8 cellular contexts compared by ENCODE assay signal in genomic region chr1:236103646-236104218, GRCh38. TPM values are rescaled to one million over a fixed set of nuclear protein-coding genes. Genes with fewer than 3 reads are reported as not detected.
DNase-seq lines count a peak whose midpoint lies in the region; ATAC-seq and TF ChIP-seq lines count a peak whose summit lies in the region.

No MANE protein-coding gene starts in this region.

- H3K27me3 ChIP-seq in HL-60 (ENCODE audit: insufficient read depth, poor library complexity, severe bottlenecking) = no peaks in the 10 kb centered on the region
- no peaks in the 10 kb centered on the region for H3K27me3 ChIP-seq in fibroblast of lung (ENCODE audit: control insufficient read depth, insufficient read depth, low read length)
- H3K27me3 ChIP-seq in neuronal stem cell (ENCODE audit: control insufficient read depth in 3 of 3, insufficient read depth in 3 of 3, low read depth in 1 of 3, low read length in 3 of 3) = peaks cover 0 to 2% (median 0%) of the 10 kb centered on the region in 3 experiments
- no peaks in the 10 kb centered on the region for H3K27me3 ChIP-seq in transverse colon

- H3K9ac ChIP-seq in fibroblast of lung (ENCODE audit: insufficient read depth, low read length) (no peak overlapping the region), neuronal stem cell (ENCODE audit: low read depth, low read length, poor library complexity) (no peak overlapping the region)

- H3K36me3 ChIP-seq in OCI-LY7 (ENCODE audit: insufficient read depth, low read length) = no peaks in the 10 kb centered on the region
- H3K36me3 ChIP-seq in fibroblast of lung (ENCODE audit: control insufficient read depth, insufficient read depth, low read length) = no peaks in the 10 kb centered on the region
- no peaks in the 10 kb centered on the region for H3K36me3 ChIP-seq in neuronal stem cell (replicated peaks in 1 of 2; ENCODE audit: control insufficient read depth in 2 of 2, insufficient read depth in 2 of 2, low read length in 2 of 2)
- no peaks in the 10 kb centered on the region for H3K36me3 ChIP-seq in transverse colon

- TF ChIP-seq EP300 in transverse colon (IDR thresholded peaks at IDR 0.05; ENCODE audit: low read depth) = no peak

- no peak overlapping the region for H3K14ac ChIP-seq in neuronal stem cell (ENCODE audit: low read length)

- H3K9me3 ChIP-seq in OCI-LY7 (ENCODE audit: low read length) (no peaks in the 10 kb centered on the region), fibroblast of lung (ENCODE audit: control insufficient read depth, insufficient read depth, low read depth, low read length) (no peaks in the 10 kb centered on the region), neuronal stem cell (replicated peaks in 1 of 2; ENCODE audit: control insufficient read depth in 2 of 2, insufficient read depth in 1 of 2, low read depth in 1 of 2, low read length in 2 of 2) (no peaks in the 10 kb centered on the region), transverse colon (no peaks in the 10 kb centered on the region)

- peaks cover 3% of the 10 kb centered on the region for H3K4me1 Mint-ChIP-seq in activated T-cell treated with anti-CD3 and anti-CD28 coated beads, Interleukin-2, amount 50 U/mL, for 4 hours (ENCODE audit: low read depth)

- no peak overlapping the region for H3K23ac ChIP-seq in neuronal stem cell (ENCODE audit: low read depth, low read length, poor library complexity)

- no CpG with 5 or more reads among the region's 13 CpGs for WGBS in neuronal stem cell (ENCODE audit: extremely low coverage in 2 of 2, insufficient read length in 2 of 2, insufficient replicate concordance in 1 of 2), 2 donors
- WGBS in transverse colon (ENCODE audit: low coverage in 1 of 2), 2 donors = 20 to 23% methylated on average over 2 to 13 of the region's 13 CpGs

- H2BK120ac ChIP-seq in neuronal stem cell (ENCODE audit: low read depth, low read length) = no peak overlapping the region

- CTCF ChIA-PET in OCI-LY7 (lab: Charles Lee; ENCODE audit: unreplicated experiment) = interaction anchor here (0.7 kb wide), 1 partner anchor 426 kb away, joined by 3 read pairs; no protein-coding TSS in a partner anchor

- POLR2A ChIA-PET in OCI-LY7 (lab: Charles Lee) = no interaction called here

- H3K79me2 ChIP-seq in OCI-LY7 (ENCODE audit: insufficient read depth, low read depth, low read length) (no peaks in the 10 kb centered on the region), fibroblast of lung (ENCODE audit: control insufficient read depth, insufficient read depth, low read length) (no peaks in the 10 kb centered on the region)

- no peaks in the 10 kb centered on the region for H3K36me3 Mint-ChIP-seq in activated T-cell treated with anti-CD3 and anti-CD28 coated beads, Interleukin-2, amount 50 U/mL, for 4 hours (ENCODE audit: insufficient read depth)

- H2AFZ ChIP-seq in OCI-LY7 (ENCODE audit: low read length) (no peak overlapping the region), fibroblast of lung (ENCODE audit: low read length) (peak overlapping the region; percentile 17), neuronal stem cell (ENCODE audit: low read length) (peak overlapping the region; percentile 82)

- no peak overlapping the region for H4K91ac ChIP-seq in neuronal stem cell (ENCODE audit: low read depth, low read length, poor library complexity)

- BruUV-seq in OCI-LY7 (replicated peaks; lab: Mats Ljungman, UMichigan) = no TSS peak

- H3K9me3 Mint-ChIP-seq in activated T-cell treated with anti-CD3 and anti-CD28 coated beads, Interleukin-2, amount 50 U/mL, for 4 hours = no peaks in the 10 kb centered on the region

- no peaks in the 10 kb centered on the region for H3K79me1 ChIP-seq in neuronal stem cell (ENCODE audit: low read depth, low read length)

- H3K4ac ChIP-seq in neuronal stem cell (ENCODE audit: low read length) = no peak overlapping the region

- peak overlapping the region; percentile 54 for H3K18ac ChIP-seq in neuronal stem cell (ENCODE audit: low read length)

- H2BK12ac ChIP-seq in neuronal stem cell (ENCODE audit: low read length) = no peak overlapping the region

- in situ Hi-C loops in transverse colon (cut with MboI; ENCODE audit: low pct_ligation_motif_present in 1 of 4, low pct_unique_long_range_greater_than_20kb in 1 of 4, low sequenced_read_pairs in 3 of 4) = loop anchor here in 3 of 4 donors (5.0 to 25.0 kb wide), 4 partner anchors 209 to 1459 kb away; no protein-coding TSS in a partner anchor

- peak; percentile 52 to 78 for ATAC-seq in activated T-cell treated with anti-CD3 and anti-CD28 coated beads, Interleukin-2, amount 50 U/mL, for 4 hours
- no peak for ATAC-seq in GM21360 (IDR thresholded peaks at IDR 0.05; ENCODE audit: unreplicated experiment)

- H3K27me3 Mint-ChIP-seq in activated T-cell treated with anti-CD3 and anti-CD28 coated beads, Interleukin-2, amount 50 U/mL, for 4 hours (ENCODE audit: low read depth) = no peaks in the 10 kb centered on the region

- H3K4me1 ChIP-seq in OCI-LY7 (ENCODE audit: insufficient read depth, low read length, poor library complexity, severe bottlenecking) = no peaks in the 10 kb centered on the region
- no peaks in the 10 kb centered on the region for H3K4me1 ChIP-seq in fibroblast of lung (ENCODE audit: control insufficient read depth, extremely low read depth, insufficient read depth, low read length)
- peaks cover 2 to 8% of the 10 kb centered on the region in 2 donors for H3K4me1 ChIP-seq in neuronal stem cell (ENCODE audit: control insufficient read depth in 2 of 2, insufficient read depth in 1 of 2, low read depth in 1 of 2, low read length in 2 of 2)
- no peaks in the 10 kb centered on the region for H3K4me1 ChIP-seq in transverse colon

- H3K27ac ChIP-seq in HL-60 (replicated peaks) (no peak overlapping the region), OCI-LY7 (ENCODE audit: low read depth, low read length, poor library complexity, severe bottlenecking) (no peak overlapping the region), fibroblast of lung (ENCODE audit: insufficient read depth, low read length) (no peak overlapping the region), neuronal stem cell (replicated peaks; ENCODE audit: low read length) (no peak overlapping the region), transverse colon (no peak overlapping the region)

- H3K4me3 ChIP-seq in HL-60 (replicated peaks; ENCODE audit: insufficient read depth, low read length) (no peak overlapping the region), OCI-LY7 (ENCODE audit: low read depth, low read length, poor library complexity, severe bottlenecking) (no peak overlapping the region), fibroblast of lung (replicated peaks in 1 of 4; ENCODE audit: control extremely low read depth in 1 of 4, insufficient read depth in 1 of 4, low read depth in 3 of 4, low read length in 4 of 4) (no peak overlapping the region), neuronal stem cell (ENCODE audit: low read length in 2 of 2) (no peak overlapping the region), transverse colon (no peak overlapping the region)

- no peak overlapping the region for H2BK15ac ChIP-seq in neuronal stem cell (ENCODE audit: low read length)

- DNase-seq in GDM1 (lab: John Stamatoyannopoulos, UW) (peak; percentile 17), HL-60 (ENCODE audit: low read depth in 1 of 2, low spot score in 1 of 2) (peak; percentile 26 to 59), OCI-LY7 (ENCODE audit: low spot score) (peak; percentile 46), fibroblast of lung (ENCODE audit: low read depth in 2 of 2) (peak; percentile 27 to 76), neuronal stem cell (ENCODE audit: low spot score) (peak; percentile 65), transverse colon (peak; percentile 46)
- DNase-seq in activated T-cell treated with anti-CD3 and anti-CD28 coated beads, Interleukin-2, amount 50 U/mL, for 4 hours = peak; percentile 53

- no peaks in the 10 kb centered on the region for H3K9me2 ChIP-seq in OCI-LY7 (ENCODE audit: insufficient read depth, low read length)

- TF ChIP-seq CTCF in HL-60 (IDR thresholded peaks at IDR 0.05; ENCODE audit: insufficient read depth, low read length) (peak; percentile 74), OCI-LY7 (conservative IDR thresholded peaks at IDR 0.05; ENCODE audit: low read length) (peak; percentile 97), fibroblast of lung (conservative IDR thresholded peaks at IDR 0.05 in 1 of 2, IDR thresholded peaks at IDR 0.05 in 1 of 2; ENCODE audit: low read depth in 1 of 2, low read length in 2 of 2) (peak; percentile 74 to 77), transverse colon (IDR thresholded peaks at IDR 0.05) (peak; percentile 78 to 86 (median 82))

- H4K20me1 ChIP-seq in OCI-LY7 (ENCODE audit: insufficient read depth, low read length) (no peaks in the 10 kb centered on the region), fibroblast of lung (ENCODE audit: control insufficient read depth, extremely low read depth, insufficient read depth, low read length) (no peaks in the 10 kb centered on the region)

- H2BK5ac ChIP-seq in neuronal stem cell (ENCODE audit: low read length) = no peak overlapping the region

- H2AK5ac ChIP-seq in neuronal stem cell (ENCODE audit: low read depth, low read length) = no peak overlapping the region

- TF ChIP-seq POLR2A in transverse colon (IDR thresholded peaks at IDR 0.05) = no peak

- H3K4me2 ChIP-seq in OCI-LY7 (ENCODE audit: low read length) = no peak overlapping the region
- peak overlapping the region; percentile 69 for H3K4me2 ChIP-seq in fibroblast of lung (ENCODE audit: extremely low read depth, insufficient read depth, low read length)
- H3K4me2 ChIP-seq in neuronal stem cell (ENCODE audit: insufficient read depth, low read length, poor library complexity, severe bottlenecking) = no peak overlapping the region

- intact Hi-C loops in OCI-LY7 (cut with micrococcal nuclease; ENCODE audit: unreplicated experiment) (loop anchor here (5.0 to 10.0 kb wide), 5 partner anchors 241 to 1461 kb away; no protein-coding TSS in a partner anchor), transverse colon (cut with DNase I; ENCODE audit: low total_unique reads) (no loop called here)

- no peak overlapping the region for H3K4me3 Mint-ChIP-seq in activated T-cell treated with anti-CD3 and anti-CD28 coated beads, Interleukin-2, amount 50 U/mL, for 4 hours

- no peak overlapping the region for H4K8ac ChIP-seq in neuronal stem cell (ENCODE audit: low read depth, low read length)

RNA-seq across cellular contexts. Expression of gene GPR137B, which starts 38.6 kb away (rescaled TPM):
- total RNA-seq in OCI-LY7 (2014; rRNA removed; shearing (Covaris generic)) = 1.2 and 2.8 TPM in 2 replicates
- total RNA-seq in OCI-LY7 (2022) (2.8 and 3.1 TPM in 2 replicates), fibroblast of lung (12.9 and 13.6 TPM in 2 replicates), transverse colon (10 to 100 TPM in 3 of 4 donors, 1 to 10 TPM in 1; 6.0 to 16.2 (median 11.5) TPM)
- total RNA-seq in activated T-cell treated with anti-CD3 and anti-CD28 coated beads, Interleukin-2, amount 50 U/mL, for 4 hours = 1 to 10 TPM; 5.0 to 6.0 (median 5.6) TPM
- polyA plus RNA-seq in fibroblast of lung = 12.5 and 13.6 TPM in 2 replicates
- polyA plus RNA-seq in fibroblast of lung (2012) = 11.2 and 13.7 TPM in 2 replicates
- 13.4 and 15.9 TPM in 2 replicates for polyA minus RNA-seq in fibroblast of lung (ENCODE audit: low replicate concordance)
- polyA plus RNA-seq in neuronal stem cell (2013, experiment 1 of 2) = 7.5 TPM
- polyA plus RNA-seq in neuronal stem cell (2013, experiment 2 of 2) = 7.2 TPM

RNA-seq across cellular contexts. Expression of gene NID1, which starts 38.8 kb away (rescaled TPM):
- total RNA-seq in OCI-LY7 (2014; rRNA removed; shearing (Covaris generic)) = not detected in 2 replicates
- not detected in 2 replicates for total RNA-seq in OCI-LY7 (2022)
- total RNA-seq in activated T-cell treated with anti-CD3 and anti-CD28 coated beads, Interleukin-2, amount 50 U/mL, for 4 hours = under 1 TPM; 0.16 to 0.32 (median 0.25) TPM
- 29.1 and 29.3 TPM in 2 replicates for total RNA-seq in fibroblast of lung
- polyA plus RNA-seq in fibroblast of lung = 53.4 and 152 TPM in 2 replicates
- polyA plus RNA-seq in fibroblast of lung (2012) = 45.1 and 163 TPM in 2 replicates
- polyA minus RNA-seq in fibroblast of lung (ENCODE audit: low replicate concordance) = 122 and 241 TPM in 2 replicates
- polyA plus RNA-seq in neuronal stem cell (2013, experiment 1 of 2) = 68.7 TPM
- 68.7 TPM for polyA plus RNA-seq in neuronal stem cell (2013, experiment 2 of 2)
- total RNA-seq in transverse colon = 100 to 1,000 TPM in 1 of 4 donors, 10 to 100 TPM in 3; 42.7 to 133 (median 63.5) TPM

Comparison
In these comparisons a context has a peak if more than half of its experiments do, and no peak if none do; other contexts are left out.
1. RNA of gene NID1, which starts 38.8 kb away (total RNA-seq): 42.7 to 133 TPM in transverse colon and 29.1 to 29.3 TPM in fibroblast of lung; 0.16 to 0.32 TPM in activated T-cell treated with anti-CD3 and anti-CD28 coated beads, Interleukin-2, amount 50 U/mL, for 4 hours and not detected in OCI-LY7; every median in the first group is over 10 times any median in the second.
2. Peak in every context shown above with its lines, with median percentiles within 50 percentile points of each other: DNase-seq and CTCF ChIP-seq.